In genomic region chr12:131529196-131530040, GRCh38 we compare ENCODE assay signal across 25 cellular contexts.
"Had no signal": no experiment of that assay in that cellular context is flagged by ENCODE, and none has a peak within 500 bp of the region (broad histone marks: within the 10 kb centered on the region; RNA-seq: fewer than 3 reads in every experiment).

No MANE protein-coding gene starts in this region.

- H3K4me3 ChIP-seq: heart right ventricle, left ventricle myocardium inferior, lung, ovary, right lobe of liver, thoracic aorta had no signal

- H3K27ac ChIP-seq: foreskin keratinocyte, heart right ventricle, left ventricle myocardium inferior, ovary, right lobe of liver, thoracic aorta, VCaP had no signal

- DNase-seq: activated CD4-positive, alpha-beta T cell treated with anti-CD3 and anti-CD28 coated beads for 48 hours; activated CD4-positive, alpha-beta T cell treated with anti-CD3 and anti-CD28 coated beads, Interleukin-2, amount 50 U/mL, for 48 hours; activated CD8-positive, alpha-beta memory T cell treated with anti-CD3 and anti-CD28 coated beads for 24 hours; activated gamma-delta T cell; activated naive CD4-positive, alpha-beta T cell treated with anti-CD3 and anti-CD28 coated beads, Interleukin-2, amount 10 ng/mL, durations not matched to agents 7 days and 5 days; amniotic stem cell; central memory CD4-positive, alpha-beta T cell; endodermal cell; foreskin keratinocyte; heart right ventricle; left ventricle myocardium inferior; naive B cell; nephron progenitor cell; ovary; right lobe of liver; stimulated activated CD4-positive, alpha-beta T cell treated with anti-CD3 and anti-CD28 coated beads, Interleukin-12 subunit alpha, Interleukin-12 subunit beta, amount 100 ng/mL, for 4 hours; stimulated activated CD4-positive, alpha-beta T cell treated with anti-CD3 and anti-CD28 coated beads, Interleukin-4, amount 100 ng/mL, for 1 hour; stimulated activated naive CD8-positive, alpha-beta T cell treated with anti-CD3 and anti-CD28 coated beads, Interleukin-15, Interleukin-2, amounts not matched to agents 100 U/mL and 50 U/mL, for 24 hours; trophoblast cell had no signal

- H3K9me3 ChIP-seq: heart right ventricle, left ventricle myocardium inferior, ovary, right lobe of liver, thoracic aorta had no signal

- H3K36me3 ChIP-seq: heart right ventricle, left ventricle myocardium inferior, ovary, right lobe of liver, thoracic aorta had no signal

- ATAC-seq: activated CD4-positive, CD25-positive, alpha-beta regulatory T cell treated with anti-CD3 and anti-CD28 coated beads, Interleukin-2, amount 50 U/mL, for 24 hours; esophagus mucosa; foreskin keratinocyte; heart right ventricle; right lobe of liver; stimulated activated naive CD8-positive, alpha-beta T cell treated with anti-CD3 and anti-CD28 coated beads, Interleukin-15, Interleukin-2, amounts not matched to agents 100 U/mL and 50 U/mL, for 24 hours had no signal

- H3K4me1 ChIP-seq: foreskin keratinocyte, heart right ventricle, left ventricle myocardium inferior, right lobe of liver had no signal

- H3K27me3 ChIP-seq: foreskin keratinocyte, ovary, right lobe of liver had no signal

- FAIRE-seq: urothelium cell line had no signal
